ENCODE assay signal across 8 cellular contexts in the genomic region with DNA sequence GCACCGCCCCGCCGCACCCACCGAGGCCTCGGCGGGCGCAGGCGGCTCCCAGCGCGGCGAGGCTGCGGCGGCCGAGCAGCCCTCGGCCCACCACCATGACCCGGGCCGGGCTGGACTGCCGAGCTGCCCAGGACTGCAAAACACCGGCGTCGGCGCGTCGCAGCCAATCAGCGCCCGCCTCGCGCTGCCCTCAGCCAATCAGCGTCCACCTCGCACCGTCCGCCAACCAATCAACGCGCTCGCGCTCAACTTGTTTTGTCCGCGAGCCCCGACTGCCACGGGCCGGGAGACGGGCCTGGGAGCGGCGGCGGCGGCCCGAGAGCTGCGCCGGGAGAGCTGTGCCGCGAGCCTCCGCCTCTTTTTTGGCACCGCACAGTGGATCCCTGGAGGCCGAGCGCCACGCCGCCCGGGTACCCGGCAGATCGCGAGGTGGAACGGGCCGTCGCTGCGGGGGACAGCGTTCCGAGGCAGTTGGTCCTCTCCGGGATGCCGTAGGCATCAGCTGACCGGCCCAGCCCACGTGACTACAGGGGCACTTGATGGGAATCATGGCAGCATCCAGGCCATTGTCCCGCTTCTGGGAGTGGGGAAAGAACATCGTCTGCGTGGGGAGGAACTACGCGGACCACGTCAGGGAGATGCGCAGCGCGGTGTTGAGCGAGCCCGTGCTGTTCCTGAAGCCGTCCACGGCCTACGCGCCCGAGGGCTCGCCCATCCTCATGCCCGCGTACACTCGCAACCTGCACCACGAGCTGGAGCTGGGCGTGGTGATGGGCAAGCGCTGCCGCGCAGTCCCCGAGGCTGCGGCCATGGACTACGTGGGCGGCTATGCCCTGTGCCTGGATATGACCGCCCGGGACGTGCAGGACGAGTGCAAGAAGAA. TPM values are rescaled to one million over a fixed set of nuclear protein-coding genes. Genes with fewer than 3 reads are reported as not detected.
DNase-seq lines count a peak whose midpoint lies in the region; ATAC-seq, FAIRE-seq and TF ChIP-seq lines count a peak whose summit lies in the region.

A gene (plus strand): TSS at position 516 of the 883 bp plus-strand sequence. CDS start 33 bp downstream, at position 549.
A gene (minus strand): TSS at position 135 of the 883 bp plus-strand sequence. CDS start 38 bp downstream, at position 97.

- H2BK15ac ChIP-seq in IMR-90 (ENCODE audit: low read depth, low read length): no peak within 1 kb of the TSS

- H2BK5ac ChIP-seq in IMR-90 (ENCODE audit: low read depth, low read length, poor library complexity, severe bottlenecking): peak within 1 kb of the TSS; percentile 74

- peak within 1 kb of the TSS; percentile 48 for H3K56ac ChIP-seq in IMR-90 (ENCODE audit: extremely low read depth, insufficient read depth, low read length)

- H2BK120ac ChIP-seq in IMR-90 (ENCODE audit: low read depth, low read length): peak within 1 kb of the TSS; percentile 68; the same call in 1 of the 2 replicates

- intact Hi-C loops in IMR-90 (cut with micrococcal nuclease) (loop anchor here (5.0 kb wide), 1 partner anchor 45 kb away; a partner anchor contains a TSS), OCI-LY7 (cut with micrococcal nuclease; ENCODE audit: unreplicated experiment) (loop anchor here (5.0 kb wide), 1 partner anchor 45 kb away; a partner anchor contains a TSS), endothelial cell of umbilical vein (cut with micrococcal nuclease) (loop anchor here (2.0 kb wide), 1 partner anchor 44 kb away; a partner anchor contains a TSS)

- H3K9ac ChIP-seq in IMR-90 (ENCODE audit: low read depth, low read length) (peak within 1 kb of the TSS; percentile 76), endothelial cell of umbilical vein (replicated peaks; ENCODE audit: extremely low read depth, insufficient read depth, low read length) (peak within 1 kb of the TSS; percentile 70)

- peak within 1 kb of the TSS; percentile 76 for H3K23ac ChIP-seq in IMR-90 (ENCODE audit: low read depth, low read length)

- H3K79me2 ChIP-seq in OCI-LY7 (ENCODE audit: insufficient read depth, low read depth, low read length) (no peaks in the 10 kb centered on the region), endothelial cell of umbilical vein (ENCODE audit: control insufficient read depth, insufficient read depth, low read length) (peaks cover 22% of the 10 kb centered on the region)

- peak within 1 kb of the TSS; percentile 98 for H3K4ac ChIP-seq in IMR-90 (ENCODE audit: low read depth, low read length)

- 1% methylated on average over 59 of the region's 104 CpGs; no CpG with 5 or more reads in 1 of the 2 experiments for WGBS in IMR-90 (ENCODE audit: extremely low coverage in 2 of 2, insufficient read length in 1 of 2), 2 experiments

- peaks cover 18% of the 10 kb centered on the region; the same call in 1 of the 2 replicates for H4K20me1 ChIP-seq in IMR-90 (ENCODE audit: insufficient read depth, low read length)
- H4K20me1 ChIP-seq in OCI-LY7 (ENCODE audit: insufficient read depth, low read length): no peaks in the 10 kb centered on the region
- no peaks in the 10 kb centered on the region for H4K20me1 ChIP-seq in endothelial cell of umbilical vein (replicated peaks; ENCODE audit: control insufficient read depth, extremely low read depth, insufficient read depth, low read length)

- in situ Hi-C loops in IMR-90 (cut with MboI; ENCODE audit: low sequenced_read_pairs): no loop called here

- H3K36me3 ChIP-seq in IMR-90 (ENCODE audit: control insufficient read depth, insufficient read depth, low read length) (peaks cover 6% of the 10 kb centered on the region), OCI-LY7 (ENCODE audit: insufficient read depth, low read length) (no peaks in the 10 kb centered on the region), endothelial cell of umbilical vein (ENCODE audit: control insufficient read depth in 2 of 2, extremely low read depth in 1 of 2, insufficient read depth in 2 of 2, low read length in 2 of 2) (peaks cover 2 to 7% of the 10 kb centered on the region in 2 experiments)

- POLR2A ChIA-PET in IMR-90 (lab: Charles Lee; ENCODE audit: unreplicated experiment): interaction anchor here (0.5 kb wide), 1 partner anchor 144 kb away, joined by 4 read pairs; no protein-coding TSS in a partner anchor
- POLR2A ChIA-PET in OCI-LY7 (lab: Charles Lee): interaction anchor here (0.6 to 0.8 kb wide), 2 partner anchors 22 to 38 kb away, joined by 3 read pairs; no protein-coding TSS in a partner anchor
- POLR2A ChIA-PET in endothelial cell of umbilical vein (lab: Charles Lee): interaction anchor here (0.6 to 1.2 kb wide), 2 partner anchors 44 to 133 kb away, joined by 3 to 5 read pairs; a partner anchor contains a TSS

- no peak for TF ChIP-seq RAD21 in IMR-90 (IDR thresholded peaks at IDR 0.05; ENCODE audit: low read length)

- TF ChIP-seq CTCF in IMR-90 (conservative IDR thresholded peaks at IDR 0.05; ENCODE audit: low read depth, low read length) (no peak), OCI-LY7 (conservative IDR thresholded peaks at IDR 0.05; ENCODE audit: low read length) (no peak), endothelial cell of umbilical vein (IDR thresholded peaks at IDR 0.05; ENCODE audit: extremely low read depth in 1 of 2, insufficient read depth in 1 of 2, low read depth in 1 of 2, low read length in 2 of 2) (no peak)

- H3K27ac ChIP-seq in IMR-90 (ENCODE audit: insufficient read depth, low read length): peak within 1 kb of the TSS; percentile 58
- H3K27ac ChIP-seq in OCI-LY7 (ENCODE audit: low read depth, low read length, poor library complexity, severe bottlenecking): no peak within 1 kb of the TSS
- H3K27ac ChIP-seq in endothelial cell of umbilical vein (ENCODE audit: insufficient read depth, low read depth, low read length): peak within 1 kb of the TSS; percentile 41

- BruUV-seq in IMR-90 (replicated peaks; lab: Mats Ljungman, UMichigan): no TSS peak
- no TSS peak for BruUV-seq in OCI-LY7 (replicated peaks; lab: Mats Ljungman, UMichigan)
- no TSS peak for BruUV-seq in endothelial cell of umbilical vein (replicated peaks; lab: Mats Ljungman, UMichigan)

- peaks cover 18 to 63% of the 10 kb centered on the region in 2 experiments for H3K79me1 ChIP-seq in IMR-90 (ENCODE audit: low read depth in 1 of 2, low read length in 2 of 2)

- H3K27me3 ChIP-seq in IMR-90 (ENCODE audit: control insufficient read depth, insufficient read depth, low read length) (no peaks in the 10 kb centered on the region), endothelial cell of umbilical vein (ENCODE audit: control insufficient read depth in 2 of 2, insufficient read depth in 2 of 2, low read length in 2 of 2) (no peaks in the 10 kb centered on the region), mononuclear cell (ENCODE audit: insufficient read depth, low read length) (no peaks in the 10 kb centered on the region)

- peak within 1 kb of the TSS; percentile 59; the same call in 1 of the 2 replicates for H4K91ac ChIP-seq in IMR-90 (ENCODE audit: insufficient read depth, low read depth, low read length)

- H3K4me2 ChIP-seq in IMR-90 (ENCODE audit: low read depth, low read length): peak within 1 kb of the TSS; percentile 97
- peak within 1 kb of the TSS; percentile 76 for H3K4me2 ChIP-seq in OCI-LY7 (ENCODE audit: low read length)
- peak within 1 kb of the TSS; percentile 81 for H3K4me2 ChIP-seq in endothelial cell of umbilical vein (ENCODE audit: insufficient read depth, low read length)

- H3K4me1 ChIP-seq in IMR-90 (ENCODE audit: control insufficient read depth, insufficient read depth, low read length) (peaks cover 6% of the 10 kb centered on the region; the same call in 1 of the 2 replicates), OCI-LY7 (ENCODE audit: insufficient read depth, low read length, poor library complexity, severe bottlenecking) (peaks cover 23% of the 10 kb centered on the region), endothelial cell of umbilical vein (ENCODE audit: control insufficient read depth, extremely low read depth, insufficient read depth, low read length) (peaks cover 20% of the 10 kb centered on the region), mononuclear cell (ENCODE audit: insufficient read depth, low read length) (peaks cover 41% of the 10 kb centered on the region)

- DNase-seq in DMS 273 treated with DMSO at 0.1 percent for 48 hours (lab: John Stamatoyannopoulos, UW): peak; percentile 80
- DNase-seq in IMR-90: peak; percentile 94
- DNase-seq in OCI-LY7 (ENCODE audit: low spot score): peak; percentile 90
- DNase-seq in activated T-cell treated with anti-CD3 and anti-CD28 coated beads for 1 hour (ENCODE audit: low read depth): peak; percentile 86
- DNase-seq in endothelial cell of umbilical vein (ENCODE audit: low read depth, low spot score): peak; percentile 99
- DNase-seq in stimulated activated CD8-positive, alpha-beta memory T cell treated with anti-CD3 and anti-CD28 coated beads, Interleukin-2, amount 100 ng/mL, for 48 hours (ENCODE audit: low read depth in 2 of 2): peak; percentile 75 to 86

- H4K8ac ChIP-seq in IMR-90 (ENCODE audit: low read depth in 2 of 2, low read length in 2 of 2): peak within 1 kb of the TSS; percentile 41 to 100

- peak; percentile 80 for ATAC-seq in GM21529 (IDR thresholded peaks at IDR 0.05; ENCODE audit: unreplicated experiment)
- ATAC-seq in IMR-90 (ENCODE audit: low read depth): peak; percentile 93

- H2AFZ ChIP-seq in IMR-90 (replicated peaks; ENCODE audit: low read length, poor library complexity) (peak within 1 kb of the TSS; percentile 100), OCI-LY7 (ENCODE audit: low read length) (peak within 1 kb of the TSS; percentile 47), endothelial cell of umbilical vein (ENCODE audit: low read depth, low read length) (peak within 1 kb of the TSS; percentile 88)

- no peaks in the 10 kb centered on the region for H3K9me3 ChIP-seq in IMR-90 (ENCODE audit: control insufficient read depth, insufficient read depth, low read length)
- H3K9me3 ChIP-seq in OCI-LY7 (ENCODE audit: low read length): no peaks in the 10 kb centered on the region
- H3K9me3 ChIP-seq in endothelial cell of umbilical vein (replicated peaks; ENCODE audit: control insufficient read depth, insufficient read depth, low read length): no peaks in the 10 kb centered on the region
- H3K9me3 ChIP-seq in mononuclear cell (ENCODE audit: low read depth, low read length): no peaks in the 10 kb centered on the region

- H3K14ac ChIP-seq in IMR-90 (replicated peaks; ENCODE audit: low read depth, low read length): peak within 1 kb of the TSS; percentile 80

- no peaks in the 10 kb centered on the region for H3K9me2 ChIP-seq in OCI-LY7 (ENCODE audit: insufficient read depth, low read length)

- H2AK5ac ChIP-seq in IMR-90 (ENCODE audit: low read depth, low read length): peak within 1 kb of the TSS; percentile 88

- peak; percentile 94 for FAIRE-seq in endothelial cell of umbilical vein (lab: Jason Lieb, UNC)

- H2AK9ac ChIP-seq in IMR-90 (replicated peaks; ENCODE audit: low read depth, low read length, poor library complexity): peak within 1 kb of the TSS; percentile 99

- CTCF ChIA-PET in IMR-90 (lab: Yijun Ruan, JAX) (interaction anchor here (0.6 to 1.1 kb wide), 2 partner anchors 102 to 117 kb away, joined by 3 to 5 read pairs; no protein-coding TSS in a partner anchor), OCI-LY7 (lab: Charles Lee; ENCODE audit: unreplicated experiment) (no interaction called here), endothelial cell of umbilical vein (lab: Charles Lee) (interaction anchor here (0.5 to 1.5 kb wide), 4 partner anchors 12 to 279 kb away, joined by 3 read pairs; a partner anchor contains a TSS)

- H2BK20ac ChIP-seq in IMR-90 (ENCODE audit: low read depth, low read length): no peak within 1 kb of the TSS

- TF ChIP-seq POLR2A in IMR-90 (IDR thresholded peaks at IDR 0.05; ENCODE audit: low read depth, low read length) (peak; percentile 67; the same call in 1 of the 2 replicates), endothelial cell of umbilical vein (IDR thresholded peaks at IDR 0.05; ENCODE audit: low read depth, low read length) (peak; percentile 87)

- peak within 1 kb of the TSS; percentile 89 for H4K5ac ChIP-seq in IMR-90 (ENCODE audit: low read depth, low read length)

- H3K9me1 ChIP-seq in IMR-90 (ENCODE audit: insufficient read depth, low read length) (peaks cover 6% of the 10 kb centered on the region), endothelial cell of umbilical vein (replicated peaks; ENCODE audit: control insufficient read depth, extremely low read depth, insufficient read depth, low read length) (no peaks in the 10 kb centered on the region)

- dilution Hi-C loops in IMR-90 (cut with HindIII; ENCODE audit: low sequenced_read_pairs, unreplicated experiment): no loop called here
- dilution Hi-C loops in endothelial cell of umbilical vein (cut with MboI; ENCODE audit: extremely low pct_ligation_motif_present, low sequenced_read_pairs): no loop called here

- H3K4me3 ChIP-seq in IMR-90 (ENCODE audit: insufficient read depth, low read depth, low read length) (peak within 1 kb of the TSS; percentile 73), OCI-LY7 (ENCODE audit: low read depth, low read length, poor library complexity, severe bottlenecking) (peak within 1 kb of the TSS; percentile 78), endothelial cell of umbilical vein (replicated peaks in 1 of 3; ENCODE audit: insufficient read depth in 1 of 3, low read depth in 1 of 3, low read length in 3 of 3) (peak within 1 kb of the TSS; percentile 47 to 91 (median 75)), mononuclear cell (ENCODE audit: low read length) (peak within 1 kb of the TSS; percentile 71)

- no peak within 1 kb of the TSS for H3K18ac ChIP-seq in IMR-90 (ENCODE audit: low read depth, low read length)

RNA-seq across cellular contexts. Expression of the first gene that starts in this region (rescaled TPM):
- total RNA-seq in IMR-90 (2012; rRNA removed): 85.8 and 85.9 TPM in 2 replicates
- 65.3 and 81.8 TPM in 2 replicates for polyA plus RNA-seq in IMR-90 (2012; rRNA removed)
- polyA plus RNA-seq in IMR-90 (2012; cell fraction: cytosol; rRNA removed): 98.5 and 99.7 TPM in 2 replicates
- polyA plus RNA-seq in IMR-90 (2012; cell fraction: nucleus; rRNA removed; ENCODE audit: low replicate concordance): 9.4 and 27.5 TPM in 2 replicates
- 30.7 and 32.4 TPM in 2 replicates for total RNA-seq in OCI-LY7 (2014; rRNA removed; shearing (Covaris generic))
- 13.7 and 15.1 TPM in 2 replicates for total RNA-seq in OCI-LY7 (2022)
- total RNA-seq in endothelial cell of umbilical vein: 27.9 and 44.8 TPM in 2 replicates
- 69.2 and 85.0 TPM in 2 replicates for polyA plus RNA-seq in endothelial cell of umbilical vein
- 77.9 and 81.8 TPM in 2 replicates for polyA plus RNA-seq in endothelial cell of umbilical vein (2011; cell fraction: cytosol; rRNA removed)
- 19.9 and 22.1 TPM in 2 replicates for polyA plus RNA-seq in endothelial cell of umbilical vein (2011; cell fraction: nucleus; rRNA removed)
- 34.1 and 40.2 TPM in 2 replicates for polyA plus RNA-seq in endothelial cell of umbilical vein (2012)
- polyA minus RNA-seq in endothelial cell of umbilical vein: 77.7 and 86.6 TPM in 2 replicates
- polyA minus RNA-seq in endothelial cell of umbilical vein (2011; cell fraction: cytosol; rRNA and poly(A)+ RNA removed): 33.1 TPM
- polyA minus RNA-seq in endothelial cell of umbilical vein (2011; cell fraction: nucleus; rRNA and poly(A)+ RNA removed): 21.0 and 32.6 TPM in 2 replicates
- total RNA-seq in mononuclear cell: 7.0 TPM

RNA-seq across cellular contexts. Expression of the second gene that starts in this region (rescaled TPM):
- total RNA-seq in IMR-90 (2012; rRNA removed) (30.8 and 35.6 TPM in 2 replicates), OCI-LY7 (2022) (29.9 and 36.8 TPM in 2 replicates), endothelial cell of umbilical vein (54.3 and 56.4 TPM in 2 replicates), mononuclear cell (14.3 TPM)
- polyA plus RNA-seq in IMR-90 (2012; rRNA removed) (52.2 and 58.6 TPM in 2 replicates), endothelial cell of umbilical vein (84.2 and 122 TPM in 2 replicates)
- 60.1 and 99.4 TPM in 2 replicates for polyA plus RNA-seq in IMR-90 (2012; cell fraction: cytosol; rRNA removed)
- polyA plus RNA-seq in IMR-90 (2012; cell fraction: nucleus; rRNA removed; ENCODE audit: low replicate concordance): 32.6 and 54.1 TPM in 2 replicates
- 26.9 and 30.5 TPM in 2 replicates for total RNA-seq in OCI-LY7 (2014; rRNA removed; shearing (Covaris generic))
- 55.3 and 77.9 TPM in 2 replicates for polyA plus RNA-seq in endothelial cell of umbilical vein (2011; cell fraction: cytosol; rRNA removed)
- polyA plus RNA-seq in endothelial cell of umbilical vein (2011; cell fraction: nucleus; rRNA removed): 46.2 and 50.2 TPM in 2 replicates
- polyA plus RNA-seq in endothelial cell of umbilical vein (2012): 36.4 and 54.0 TPM in 2 replicates
- polyA minus RNA-seq in endothelial cell of umbilical vein: 37.4 and 56.4 TPM in 2 replicates
- polyA minus RNA-seq in endothelial cell of umbilical vein (2011; cell fraction: cytosol; rRNA and poly(A)+ RNA removed): 22.3 TPM
- 8.8 and 23.1 TPM in 2 replicates for polyA minus RNA-seq in endothelial cell of umbilical vein (2011; cell fraction: nucleus; rRNA and poly(A)+ RNA removed)

Comparison
In these comparisons a context has a peak if more than half of its experiments do, and no peak if none do; other contexts are left out.
1. H2AFZ ChIP-seq: peak in every context shown above with its lines; median percentile 100 in IMR-90; 88 in endothelial cell of umbilical vein; 47 in OCI-LY7.